25 cellular contexts compared by ENCODE assay signal in genomic region chr3:52194541-52195296, GRCh38. TPM values are rescaled to one million over a fixed set of nuclear protein-coding genes. Genes with fewer than 3 reads are reported as not detected.
DNase-seq lines count a peak whose midpoint lies in the region; ATAC-seq and TF ChIP-seq lines count a peak whose summit lies in the region.
"Had no signal": no experiment of that assay in that cellular context is flagged by ENCODE, and none has a peak within 500 bp of the region (broad histone marks: within the 10 kb centered on the region; RNA-seq: fewer than 3 reads in every experiment).

No MANE protein-coding gene starts in this region.

- no peaks in the 10 kb centered on the region for H4K20me1 ChIP-seq in mammary epithelial cell (ENCODE audit: insufficient read depth, low read length)

- 78 to 84% (median 80%) methylated on average over 13 to 14 of the region's 14 CpGs for WGBS in heart left ventricle, 4 donors
- WGBS in mammary epithelial cell (ENCODE audit: low coverage, missing lambda C conversion rate): 94% methylated on average over 8 of the region's 14 CpGs

- dilution Hi-C loops in mammary epithelial cell (cut with HindIII; ENCODE audit: low sequenced_read_pairs): no loop called here

- no peak for TF ChIP-seq CTCF in heart left ventricle (IDR thresholded peaks at IDR 0.05)
- no peak for TF ChIP-seq CTCF in vagina (IDR thresholded peaks at IDR 0.05)
- TF ChIP-seq CTCF in mammary epithelial cell (conservative IDR thresholded peaks at IDR 0.05 in 1 of 2, IDR thresholded peaks at IDR 0.05 in 1 of 2; ENCODE audit: extremely low read depth in 1 of 2, insufficient read depth in 1 of 2, low read depth in 1 of 2, low read length in 2 of 2): no peak

- H3K4me3 ChIP-seq in heart left ventricle: no peak overlapping the region
- no peak overlapping the region for H3K4me3 ChIP-seq in vagina
- H3K4me3 ChIP-seq in mammary epithelial cell (replicated peaks in 1 of 3; ENCODE audit: insufficient read depth in 1 of 3, low read depth in 2 of 3, low read length in 3 of 3): no peak overlapping the region
- H3K4me3 ChIP-seq: MG63, neural progenitor cell, psoas muscle, spleen had no signal

- CTCF ChIA-PET in mammary epithelial cell (lab: Charles Lee; ENCODE audit: low non-redundant PET): interaction anchor here (0.6 kb wide), 1 partner anchor 122 kb away, joined by 3 read pairs; no protein-coding TSS in a partner anchor

- no peaks in the 10 kb centered on the region for H3K9me3 ChIP-seq in heart left ventricle
- no peaks in the 10 kb centered on the region for H3K9me3 ChIP-seq in vagina
- H3K9me3 ChIP-seq in mammary epithelial cell (replicated peaks; ENCODE audit: insufficient read depth, low read length): no peaks in the 10 kb centered on the region
- H3K9me3 ChIP-seq: MG63, psoas muscle, spleen had no signal

- no peak overlapping the region for H2AFZ ChIP-seq in mammary epithelial cell (ENCODE audit: low read depth, low read length)
- H2AFZ ChIP-seq: neural progenitor cell had no signal

- no TSS peak for BruUV-seq in mammary epithelial cell (replicated peaks; lab: Mats Ljungman, UMichigan)

- peaks cover 14% of the 10 kb centered on the region for H3K79me2 ChIP-seq in mammary epithelial cell (ENCODE audit: insufficient read depth, low read length)

- TF ChIP-seq POLR2A in heart left ventricle (IDR thresholded peaks at IDR 0.05) (no peak), vagina (IDR thresholded peaks at IDR 0.05) (no peak)

- peak in 3 of 5 donors; percentile 45 to 80 (median 59) for DNase-seq in heart left ventricle
- DNase-seq in cardiac septum (ENCODE audit: low spot score): no peak
- DNase-seq in left cardiac atrium: peak; percentile 60
- peak; percentile 69 for DNase-seq in mucosa of gallbladder (ENCODE audit: low spot score)
- no peak for DNase-seq in vagina (ENCODE audit: extremely low spot score in 2 of 2)
- DNase-seq in mammary epithelial cell: no peak
- no peak for DNase-seq in H4 (ENCODE audit: low spot score)
- DNase-seq: activated gamma-delta T cell, amniotic stem cell, C1 segment of cervical spinal cord, foreskin melanocyte, HFFc6, MG63, NCI-H146, NCI-H774, SHP77, spleen, WERI-Rb-1 had no signal

- no peak overlapping the region for H3K9ac ChIP-seq in mammary epithelial cell (ENCODE audit: insufficient read depth, low read length)
- H3K9ac ChIP-seq: neural progenitor cell had no signal

- H3K27ac ChIP-seq in heart left ventricle: peak overlapping the region in 2 of 12 donors; percentile 91 to 96
- peak overlapping the region; percentile 32 for H3K27ac ChIP-seq in vagina
- no peak overlapping the region for H3K27ac ChIP-seq in mammary epithelial cell (ENCODE audit: insufficient read depth, low read depth, low read length)
- H3K27ac ChIP-seq: epithelial cell of prostate, neural progenitor cell, psoas muscle, WERI-Rb-1 had no signal

- no peak overlapping the region for H3K4me2 ChIP-seq in mammary epithelial cell (ENCODE audit: insufficient read depth, low read depth, low read length)
- H3K4me2 ChIP-seq: neural progenitor cell had no signal

- in situ Hi-C loops in mammary epithelial cell (cut with MboI; ENCODE audit: low sequenced_read_pairs in 2 of 2): no loop called here

- ATAC-seq in heart left ventricle (no peak), left cardiac atrium (peak in 1 of 2 donors; percentile 1), HG02798 (IDR thresholded peaks at IDR 0.05; ENCODE audit: poor library complexity, unreplicated experiment) (no peak)
- ATAC-seq: psoas muscle had no signal

- H3K4me1 ChIP-seq in heart left ventricle (peaks cover 0 to 57% (median 41%) of the 10 kb centered on the region in 12 donors), vagina (peaks cover 62% of the 10 kb centered on the region), mammary epithelial cell (ENCODE audit: insufficient read depth, low read length) (peaks cover 41% of the 10 kb centered on the region)

- H3K27me3 ChIP-seq in heart left ventricle (no peaks in the 10 kb centered on the region), vagina (no peaks in the 10 kb centered on the region), mammary epithelial cell (ENCODE audit: insufficient read depth, low read length) (no peaks in the 10 kb centered on the region)
- H3K27me3 ChIP-seq: MG63, neural progenitor cell, spleen had no signal

- intact Hi-C loops in heart left ventricle (cut with DNase I): loop anchor here in 5 of 10 donors (5.0 kb wide), 3 partner anchors 32 to 42 kb away; partner anchors contain the start of gene POC1A (in 2 of the 5)
- intact Hi-C loops in cardiac septum (cut with DNase I): no loop called here
- intact Hi-C loops in left cardiac atrium (cut with DNase I): loop anchor here in 1 of 2 donors (2.0 kb wide), 1 partner anchor 40 kb away; the partner anchor contains the start of gene POC1A
- intact Hi-C loops in vagina (cut with DNase I): no loop called here
- intact Hi-C loops in mammary epithelial cell (cut with micrococcal nuclease): no loop called here

- H3K36me3 ChIP-seq in heart left ventricle (peaks cover 0 to 8% (median 6%) of the 10 kb centered on the region in 9 donors), vagina (no peaks in the 10 kb centered on the region), mammary epithelial cell (ENCODE audit: insufficient read depth, low read length) (no peaks in the 10 kb centered on the region)
- H3K36me3 ChIP-seq: WERI-Rb-1 had no signal

RNA-seq across cellular contexts. Expression of gene ALAS1, which starts 3.2 kb away (rescaled TPM):
- total RNA-seq in heart left ventricle (100 to 1,000 TPM in 8 of 9 donors, 10 to 100 TPM in 1; 77.9 to 213 (median 146) TPM), cardiac septum (154 TPM), left cardiac atrium (100 to 1,000 TPM; 133 to 147 TPM), mucosa of gallbladder (62.4 TPM), vagina (41.5 TPM), mammary epithelial cell (10 to 100 TPM; 24.2 to 39.2 TPM)
- polyA plus RNA-seq in heart left ventricle (100 to 1,000 TPM; 107 to 132 TPM), mammary epithelial cell (49.2 TPM)
- polyA minus RNA-seq in mammary epithelial cell: 34.0 TPM
- 28.5 and 37.4 TPM in 2 replicates for total RNA-seq in H4 (2014; rRNA removed; shearing (Covaris generic))

RNA-seq across cellular contexts. Expression of gene TLR9, which starts 30.7 kb away (rescaled TPM):
- total RNA-seq in heart left ventricle (under 1 TPM in 8 of 9 donors, not detected in 1; 0.12 to 0.65 (median 0.29) TPM), cardiac septum (0.16 TPM), left cardiac atrium (under 1 TPM in 1 of 2 donors, not detected in 1; 0.29 TPM), mucosa of gallbladder (1.4 TPM), vagina (not detected), mammary epithelial cell (not detected)
- polyA plus RNA-seq in heart left ventricle (under 1 TPM; 0.04 to 0.23 TPM), mammary epithelial cell (not detected)
- not detected for polyA minus RNA-seq in mammary epithelial cell
- not detected in 2 replicates for total RNA-seq in H4 (2014; rRNA removed; shearing (Covaris generic))
- total RNA-seq: A673, HFFc6, subcutaneous adipose tissue had no signal
- polyA plus RNA-seq: keratinocyte had no signal

RNA-seq across cellular contexts. Expression of gene POC1A, which starts 40.5 kb away (rescaled TPM):
- total RNA-seq in heart left ventricle: 1 to 10 TPM in 7 of 9 donors, under 1 TPM in 2; 0.66 to 5.2 (median 1.4) TPM
- polyA plus RNA-seq in heart left ventricle: 1 to 10 TPM in 1 of 2 donors, under 1 TPM in 1; 0.50 to 3.0 TPM
- 1.5 TPM for total RNA-seq in cardiac septum
- total RNA-seq in left cardiac atrium: 1 to 10 TPM; 1.9 to 2.4 TPM
- total RNA-seq in mucosa of gallbladder: 3.4 TPM
- total RNA-seq in vagina: 0.74 TPM
- total RNA-seq in mammary epithelial cell: 10 to 100 TPM in 1 of 2 donors, 1 to 10 TPM in 1; 2.8 to 21.5 TPM
- polyA plus RNA-seq in mammary epithelial cell: 22.2 TPM
- 17.2 TPM for polyA minus RNA-seq in mammary epithelial cell
- total RNA-seq in H4 (2014; rRNA removed; shearing (Covaris generic)): 5.9 and 8.1 TPM in 2 replicates

RNA-seq across cellular contexts. Expression of gene TWF2, which starts 44.2 kb away (rescaled TPM):
- total RNA-seq in heart left ventricle (100 to 1,000 TPM in 7 of 9 donors, 10 to 100 TPM in 2; 62.9 to 133 (median 117) TPM), cardiac septum (69.5 TPM), left cardiac atrium (10 to 100 TPM; 45.9 to 51.7 TPM), mucosa of gallbladder (72.8 TPM), vagina (93.8 TPM), mammary epithelial cell (10 to 100 TPM; 67.8 to 96.2 TPM)
- polyA plus RNA-seq in heart left ventricle (100 to 1,000 TPM in 1 of 2 donors, 10 to 100 TPM in 1; 45.8 to 109 TPM), mammary epithelial cell (137 TPM)
- polyA minus RNA-seq in mammary epithelial cell: 179 TPM
- total RNA-seq in H4 (2014; rRNA removed; shearing (Covaris generic)): 67.0 and 78.4 TPM in 2 replicates

RNA-seq across cellular contexts. Expression of gene PPM1M, which starts 50.8 kb away (rescaled TPM):
- 10 to 100 TPM in 2 of 9 donors, 1 to 10 TPM in 7; 5.7 to 30.2 (median 8.2) TPM for total RNA-seq in heart left ventricle
- polyA plus RNA-seq in heart left ventricle: 1 to 10 TPM; 5.6 to 6.6 TPM
- total RNA-seq in cardiac septum: 8.9 TPM
- 10 to 100 TPM; 11.8 to 17.4 TPM for total RNA-seq in left cardiac atrium
- 33.0 TPM for total RNA-seq in mucosa of gallbladder
- 25.0 TPM for total RNA-seq in vagina
- total RNA-seq in mammary epithelial cell: 1 to 10 TPM; 4.8 to 8.7 TPM
- 4.3 TPM for polyA plus RNA-seq in mammary epithelial cell
- polyA minus RNA-seq in mammary epithelial cell: not detected
- 4.4 and 5.6 TPM in 2 replicates for total RNA-seq in H4 (2014; rRNA removed; shearing (Covaris generic))

Comparison
In these comparisons a context has a peak if more than half of its experiments do, and no peak if none do; other contexts are left out.
1. DNase-seq: peak in heart left ventricle (3 of 5), left cardiac atrium (single experiment) and mucosa of gallbladder (single experiment); none in cardiac septum (single experiment), vagina (0 of 2), mammary epithelial cell (single experiment) and H4 (single experiment).